Comparison of ENCODE assay signal across 1 cellular context in the genomic region with DNA sequence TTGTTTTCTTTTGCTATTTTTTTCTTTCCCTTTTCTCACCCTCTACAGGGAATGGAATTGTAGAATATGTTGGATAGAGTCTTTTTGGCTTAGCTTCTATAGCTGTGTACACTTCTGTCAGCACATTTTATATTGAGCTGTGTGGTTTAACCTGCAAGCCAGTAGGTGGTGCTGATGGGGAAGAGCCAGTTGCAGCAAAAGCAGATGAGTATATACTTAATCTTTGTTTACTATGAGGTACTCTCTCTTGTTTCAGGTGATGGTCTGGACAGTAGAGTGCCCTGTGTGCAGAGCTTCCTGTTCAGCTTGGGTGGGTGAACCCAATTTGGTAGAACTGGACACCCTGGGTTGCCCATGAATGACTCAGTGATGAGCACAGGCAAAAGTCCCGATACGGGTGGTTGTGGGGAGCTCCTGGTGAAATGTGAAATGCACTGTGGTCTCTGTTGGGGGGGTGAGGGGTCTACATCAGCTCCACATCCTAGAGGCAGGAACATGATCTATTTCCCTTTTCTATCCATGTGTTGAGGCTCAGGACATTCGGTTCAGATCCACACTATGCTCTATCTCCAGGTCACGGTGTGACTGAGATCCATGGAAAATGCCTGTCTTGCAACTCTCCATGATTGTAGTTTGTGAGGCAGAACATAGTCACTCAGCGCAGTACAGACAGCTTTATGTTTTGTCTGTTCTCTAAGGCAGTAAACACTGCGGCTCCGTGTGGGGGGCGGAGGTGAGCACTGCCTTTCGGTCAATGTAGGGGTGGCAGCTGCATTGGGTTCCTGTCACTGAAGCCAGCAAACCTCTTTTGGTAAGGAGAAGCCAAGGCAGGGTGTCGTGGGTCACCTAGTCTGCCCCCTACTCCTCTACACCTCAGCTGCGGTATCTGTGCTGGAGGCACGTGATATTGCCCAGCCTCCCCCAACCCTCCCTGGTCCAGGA.
TF ChIP-seq lines count a peak whose summit lies in the region.

No MANE protein-coding gene starts in this region.

TF ChIP-seq in endothelial cell of umbilical vein, 7 proteins besides CTCF, POLR2A, EP300 and RAD21 (continued from another document):
- TF ChIP-seq MAX (IDR thresholded peaks at IDR 0.05; ENCODE audit: insufficient read depth, insufficient read length): no peak
